Comparison of ENCODE assay signal across 9 cellular contexts in the genomic region with DNA sequence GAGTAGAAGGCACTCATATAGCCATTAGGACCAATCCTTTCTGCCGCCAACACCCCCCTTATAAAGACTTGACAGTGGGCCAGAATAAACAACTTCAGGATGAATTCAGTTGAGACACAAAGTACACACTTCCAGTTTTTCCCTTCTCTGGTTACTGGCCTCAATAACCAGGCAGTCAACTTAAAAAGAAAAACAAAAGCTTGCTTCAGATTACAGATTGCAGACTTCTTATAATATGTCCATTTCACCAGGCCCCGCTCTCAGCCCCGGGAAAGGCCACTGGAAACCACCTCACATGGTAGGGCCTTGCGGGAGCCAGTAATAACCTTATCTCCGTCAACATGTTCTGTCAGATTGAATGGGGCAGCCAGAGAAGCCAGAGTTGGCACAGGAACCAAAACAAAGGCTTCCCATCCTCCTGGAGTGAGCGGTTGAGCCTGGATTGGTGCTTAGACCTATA.
DNase-seq lines count a peak whose midpoint lies in the region; ATAC-seq and TF ChIP-seq lines count a peak whose summit lies in the region.
"Had no signal": no experiment of that assay in that cellular context is flagged by ENCODE, and none has a peak within 500 bp of the region (broad histone marks: within the 10 kb centered on the region; RNA-seq: fewer than 3 reads in every experiment).

No MANE protein-coding gene starts in this region.

- peak; percentile 27 for ATAC-seq in left lobe of liver
- ATAC-seq: effector memory CD8-positive, alpha-beta T cell had no signal

- TF ChIP-seq POLR2A in breast epithelium (IDR thresholded peaks at IDR 0.05) (no peak), transverse colon (IDR thresholded peaks at IDR 0.05) (no peak)

- WGBS in transverse colon (ENCODE audit: low coverage in 1 of 2), 2 donors = 22 to 26% methylated on average over 1 to 6 of the region's 6 CpGs

- peaks cover 2 to 5% of the 10 kb centered on the region in 2 donors for H3K4me1 ChIP-seq in breast epithelium
- H3K4me1 ChIP-seq in transverse colon = peaks cover 39 to 69% (median 56%) of the 10 kb centered on the region in 4 donors

- TF ChIP-seq EP300 in transverse colon (IDR thresholded peaks at IDR 0.05; ENCODE audit: low read depth) = no peak

- peak overlapping the region; percentile 75 to 84 for H3K27ac ChIP-seq in breast epithelium
- H3K27ac ChIP-seq in transverse colon = peak overlapping the region; percentile 81 to 85 (median 82)

- H3K36me3 ChIP-seq in breast epithelium (no peaks in the 10 kb centered on the region), transverse colon (no peaks in the 10 kb centered on the region)

- in situ Hi-C loops in transverse colon (cut with MboI; ENCODE audit: low pct_ligation_motif_present in 1 of 4, low pct_unique_long_range_greater_than_20kb in 1 of 4, low sequenced_read_pairs in 3 of 4) = no loop called here

- DNase-seq in NCI-H187 treated with DMSO at 0.1 percent for 48 hours (lab: John Stamatoyannopoulos, UW) (peak; percentile 69), breast epithelium (ENCODE audit: low spot score in 2 of 2) (no peak), left lobe of liver (ENCODE audit: low spot score) (no peak), transverse colon (peak; percentile 60), SKM-1 (lab: John Stamatoyannopoulos, UW; ENCODE audit: unreplicated experiment) (no peak), cerebellar cortex (ENCODE audit: low spot score) (no peak), HPDE6-E6E7 (ENCODE audit: extremely low spot score) (no peak), epidermal melanocyte (ENCODE audit: insufficient read length, low spot score) (no peak)
- DNase-seq: effector memory CD8-positive, alpha-beta T cell had no signal

- H3K9me3 ChIP-seq in breast epithelium = no peaks in the 10 kb centered on the region
- H3K9me3 ChIP-seq in transverse colon = no peaks in the 10 kb centered on the region

- H3K27me3 ChIP-seq in breast epithelium = no peaks in the 10 kb centered on the region
- no peaks in the 10 kb centered on the region for H3K27me3 ChIP-seq in transverse colon

- H3K4me3 ChIP-seq in breast epithelium (no peak overlapping the region), transverse colon (peak overlapping the region in 1 of 4 donors; percentile 7)

- no peak for TF ChIP-seq CTCF in breast epithelium (IDR thresholded peaks at IDR 0.05)
- TF ChIP-seq CTCF in transverse colon (IDR thresholded peaks at IDR 0.05) = no peak

- intact Hi-C loops in breast epithelium (cut with DNase I; ENCODE audit: low total_unique reads) (no loop called here), transverse colon (cut with DNase I; ENCODE audit: low total_unique reads) (no loop called here)

Comparison
In these comparisons a context has a peak if more than half of its experiments do, and no peak if none do; other contexts are left out.
1. DNase-seq: peak in NCI-H187 treated with DMSO at 0.1 percent for 48 hours (single experiment) and transverse colon (single experiment); none in breast epithelium (0 of 2), left lobe of liver (single experiment), SKM-1 (single experiment), cerebellar cortex (single experiment), HPDE6-E6E7 (single experiment) and epidermal melanocyte (single experiment).